ENCODE assay signal across 29 cellular contexts in the genomic region with DNA sequence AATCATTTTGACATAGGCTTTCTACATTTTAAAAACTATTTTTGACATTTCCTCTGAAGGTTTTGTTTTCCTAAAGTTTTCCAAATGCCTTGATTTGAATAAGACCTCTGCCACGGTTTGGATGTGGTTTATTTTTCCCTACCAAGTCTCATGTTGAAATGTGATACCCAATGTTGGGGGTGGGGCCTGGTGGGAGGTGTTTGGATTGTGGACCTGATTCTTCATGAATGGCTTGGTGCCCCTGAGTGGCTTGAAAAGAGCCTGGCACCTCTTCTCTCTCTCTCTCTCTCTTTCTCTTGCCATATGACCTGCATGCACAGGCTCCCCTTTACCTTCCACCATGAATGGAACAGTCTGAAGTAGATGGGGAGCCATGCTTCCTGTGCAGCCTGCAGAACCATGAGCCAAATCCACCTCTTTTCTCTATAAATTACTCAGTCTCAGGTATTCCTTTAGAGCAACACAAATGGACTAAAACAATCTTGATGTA. TPM values are rescaled to one million over a fixed set of nuclear protein-coding genes. Genes with fewer than 3 reads are reported as not detected.
"Had no signal": no experiment of that assay in that cellular context is flagged by ENCODE, and none has a peak within 500 bp of the region (broad histone marks: within the 10 kb centered on the region; RNA-seq: fewer than 3 reads in every experiment).

No MANE protein-coding gene starts in this region.

- H3K9ac ChIP-seq: SK-N-SH had no signal

- H3K27ac Mint-ChIP-seq: activated CD4-positive, alpha-beta memory T cell treated with anti-CD3 and anti-CD28 coated beads for 36 hours; activated CD4-positive, alpha-beta T cell treated with anti-CD3 and anti-CD28 coated beads, Interleukin-2, amount 10 ng/mL, durations not matched to agents 7 days and 5 days; activated naive CD4-positive, alpha-beta T cell treated with anti-CD3 and anti-CD28 coated beads for 36 hours; activated naive CD8-positive, alpha-beta T cell; activated T-helper 17 cell treated with anti-CD3 and anti-CD28 coated beads, Interleukin-2, amount 50 U/mL, for 72 hours had no signal

- H3K4me2 ChIP-seq: SK-N-SH had no signal

- DNase-seq: activated CD4-positive, alpha-beta memory T cell treated with anti-CD3 and anti-CD28 coated beads for 36 hours; activated CD4-positive, alpha-beta T cell treated with anti-CD3 and anti-CD28 coated beads, Interleukin-2, amount 10 ng/mL, durations not matched to agents 7 days and 5 days; activated CD4-positive, CD25-positive, alpha-beta regulatory T cell; activated gamma-delta T cell; activated naive CD4-positive, alpha-beta T cell treated with anti-CD3 and anti-CD28 coated beads for 36 hours; activated T-cell treated with anti-CD3 and anti-CD28 coated beads for 4 hours; activated T-cell treated with anti-CD3 and anti-CD28 coated beads, Interleukin-2, amount 50 U/mL, for 48 hours; amygdala; brain microvascular endothelial cell; KG1; NCI-H1048; NCI-H1930; NCI-H2107; NCI-H2227 treated with DMSO at 0.1 percent for 48 hours; NCI-H510A treated with DMSO at 0.1 percent for 48 hours; NCI-H774; NK-92 treated with Interleukin-12 subunit alpha and Interleukin-12 subunit beta, amount 100 ng/mL, for 24 hours; OCI-M1; RPMI8226; SJCRH30; SK-N-SH; T-helper 1 cell had no signal

- H3K4me1 Mint-ChIP-seq: activated T-helper 17 cell treated with anti-CD3 and anti-CD28 coated beads, Interleukin-2, amount 50 U/mL, for 72 hours had no signal

- H3K4me3 ChIP-seq: cardiac muscle cell, SJCRH30 had no signal

- H3K9me3 ChIP-seq: SJCRH30, SK-N-SH had no signal

- H3K27me3 Mint-ChIP-seq: activated naive CD8-positive, alpha-beta T cell had no signal

- H3K4me1 ChIP-seq: SJCRH30 had no signal

- H3K4me3 Mint-ChIP-seq: activated CD4-positive, alpha-beta memory T cell treated with anti-CD3 and anti-CD28 coated beads for 36 hours; activated CD4-positive, alpha-beta T cell treated with anti-CD3 and anti-CD28 coated beads, Interleukin-2, amount 10 ng/mL, durations not matched to agents 7 days and 5 days; activated naive CD4-positive, alpha-beta T cell treated with anti-CD3 and anti-CD28 coated beads for 36 hours; activated naive CD8-positive, alpha-beta T cell; activated T-helper 17 cell treated with anti-CD3 and anti-CD28 coated beads, Interleukin-2, amount 50 U/mL, for 72 hours had no signal

- H3K27me3 ChIP-seq: brain microvascular endothelial cell, cardiac muscle cell had no signal

- H3K27ac ChIP-seq: brain microvascular endothelial cell, cardiac muscle cell, SJCRH30, VCaP had no signal

- H3K36me3 ChIP-seq: brain microvascular endothelial cell, cardiac muscle cell, SJCRH30 had no signal

RNA-seq across cellular contexts. Expression of a gene that starts 14.8 kb away (rescaled TPM):
- total RNA-seq: astrocyte, cardiac muscle cell, LHCN-M2, M059J, SJCRH30 had no signal
